Comparison of ENCODE assay signal across 10 cellular contexts in genomic region chr19:46350758-46351159, GRCh38. TPM values are rescaled to one million over a fixed set of nuclear protein-coding genes. Genes with fewer than 3 reads are reported as not detected.
A peak's percentile ranks its signal among the peaks of the same experiment; 100 is the strongest.
DNase-seq lines count a peak whose midpoint lies in the region; ATAC-seq, FAIRE-seq and TF ChIP-seq lines count a peak whose summit lies in the region.
"Had no signal": no experiment of that assay in that cellular context is flagged by ENCODE, and none has a peak within 500 bp of the region (broad histone marks: within the 10 kb centered on the region; RNA-seq: fewer than 3 reads in every experiment).

No MANE protein-coding gene starts in this region.

- intact Hi-C loops in heart left ventricle (cut with DNase I), result loop anchor here in 1 of 10 donors (10.0 kb wide), 1 partner anchor 66 kb away; no protein-coding TSS in a partner anchor
- intact Hi-C loops in Right ventricle myocardium inferior (cut with DNase I), result no loop called here
- intact Hi-C loops in activated T-helper 1 cell treated with anti-CD3 and anti-CD28 coated beads, Interleukin-12 subunit alpha, Interleukin-12 subunit beta, Interleukin-2, Interleukin-4 antibody, amounts not matched to agents 30 ng/mL and 10 ng/mL and 1 ng/mL, durations not matched to agents 14 hours and 24 hours and 36 hours (cut with micrococcal nuclease), result loop anchor here (2.0 kb wide), 1 partner anchor 20 kb away; no protein-coding TSS in a partner anchor
- intact Hi-C loops in left lung (cut with DNase I), result no loop called here

- H3K4me3 ChIP-seq in heart left ventricle (peak overlapping the region in 4 of 12 donors; percentile 0 to 25 (median 8)), left lung (no peak overlapping the region), upper lobe of left lung (peak overlapping the region in 1 of 4 donors; percentile 23)

- no peaks in the 10 kb centered on the region for H3K9me3 Mint-ChIP-seq in activated T-helper 1 cell treated with anti-CD3 and anti-CD28 coated beads, Interleukin-12 subunit alpha, Interleukin-12 subunit beta, Interleukin-2, Interleukin-4 antibody, amounts not matched to agents 30 ng/mL and 10 ng/mL and 1 ng/mL, durations not matched to agents 14 hours and 24 hours and 36 hours

- H3K27ac ChIP-seq in heart left ventricle (peak overlapping the region; percentile 11 to 87 (median 77)), left lung (peak overlapping the region; percentile 73 to 74), upper lobe of left lung (peak overlapping the region; percentile 69 to 93 (median 85))

- peak overlapping the region; percentile 94 for H3K4me3 Mint-ChIP-seq in activated T-helper 1 cell treated with anti-CD3 and anti-CD28 coated beads, Interleukin-12 subunit alpha, Interleukin-12 subunit beta, Interleukin-2, Interleukin-4 antibody, amounts not matched to agents 30 ng/mL and 10 ng/mL and 1 ng/mL, durations not matched to agents 14 hours and 24 hours and 36 hours

- 23 to 31% (median 28%) methylated on average over 8 of the region's 8 CpGs for WGBS in heart left ventricle, 4 donors
- WGBS in upper lobe of left lung, 2 donors, result 21 to 27% methylated on average over 8 of the region's 8 CpGs

- peaks cover 47% of the 10 kb centered on the region for H3K36me3 Mint-ChIP-seq in activated T-helper 1 cell treated with anti-CD3 and anti-CD28 coated beads, Interleukin-12 subunit alpha, Interleukin-12 subunit beta, Interleukin-2, Interleukin-4 antibody, amounts not matched to agents 30 ng/mL and 10 ng/mL and 1 ng/mL, durations not matched to agents 14 hours and 24 hours and 36 hours (ENCODE audit: low read depth)

- ATAC-seq in heart left ventricle (peak in 2 of 4 donors; percentile 3 to 52), Right ventricle myocardium inferior (no peak), left lung (no peak), upper lobe of left lung (ENCODE audit: low FRiP score in 2 of 2) (no peak)

- H3K9me3 ChIP-seq in heart left ventricle (no peaks in the 10 kb centered on the region), left lung (no peaks in the 10 kb centered on the region), upper lobe of left lung (no peaks in the 10 kb centered on the region)

- TF ChIP-seq POLR2A in heart left ventricle (IDR thresholded peaks at IDR 0.05) (no peak), upper lobe of left lung (IDR thresholded peaks at IDR 0.05) (no peak)

- H3K27me3 ChIP-seq in heart left ventricle, result no peaks in the 10 kb centered on the region
- no peaks in the 10 kb centered on the region for H3K27me3 ChIP-seq in left lung
- H3K27me3 ChIP-seq in upper lobe of left lung, result no peaks in the 10 kb centered on the region

- FAIRE-seq in GM19239 (lab: Jason Lieb, UNC) (no peak), RCC 7860 (lab: Jason Lieb, UNC) (no peak)

- peaks cover 62% of the 10 kb centered on the region for H3K4me1 Mint-ChIP-seq in activated T-helper 1 cell treated with anti-CD3 and anti-CD28 coated beads, Interleukin-12 subunit alpha, Interleukin-12 subunit beta, Interleukin-2, Interleukin-4 antibody, amounts not matched to agents 30 ng/mL and 10 ng/mL and 1 ng/mL, durations not matched to agents 14 hours and 24 hours and 36 hours (ENCODE audit: low read depth)

- peak overlapping the region; percentile 98 for H3K27ac Mint-ChIP-seq in activated T-helper 1 cell treated with anti-CD3 and anti-CD28 coated beads, Interleukin-12 subunit alpha, Interleukin-12 subunit beta, Interleukin-2, Interleukin-4 antibody, amounts not matched to agents 30 ng/mL and 10 ng/mL and 1 ng/mL, durations not matched to agents 14 hours and 24 hours and 36 hours

- H3K36me3 ChIP-seq in heart left ventricle (peaks cover 0 to 26% (median 17%) of the 10 kb centered on the region in 9 donors), left lung (peaks cover 0 to 31% of the 10 kb centered on the region in 2 donors), upper lobe of left lung (peaks cover 2 to 27% (median 21%) of the 10 kb centered on the region in 4 donors)

- TF ChIP-seq EP300 in upper lobe of left lung (IDR thresholded peaks at IDR 0.05), result no peak

- TF ChIP-seq CTCF in heart left ventricle (IDR thresholded peaks at IDR 0.05) (no peak), left lung (IDR thresholded peaks at IDR 0.05) (no peak), upper lobe of left lung (IDR thresholded peaks at IDR 0.05) (no peak)

- no peaks in the 10 kb centered on the region for H3K27me3 Mint-ChIP-seq in activated T-helper 1 cell treated with anti-CD3 and anti-CD28 coated beads, Interleukin-12 subunit alpha, Interleukin-12 subunit beta, Interleukin-2, Interleukin-4 antibody, amounts not matched to agents 30 ng/mL and 10 ng/mL and 1 ng/mL, durations not matched to agents 14 hours and 24 hours and 36 hours (ENCODE audit: insufficient read depth)

- H3K4me1 ChIP-seq in heart left ventricle (peaks cover 7 to 92% (median 59%) of the 10 kb centered on the region in 12 donors), left lung (peaks cover 40 to 54% of the 10 kb centered on the region in 2 donors), upper lobe of left lung (peaks cover 43 to 68% (median 57%) of the 10 kb centered on the region in 4 donors)

- DNase-seq in heart left ventricle, result peak in 2 of 5 donors; percentile 29 to 61
- DNase-seq in Right ventricle myocardium inferior (ENCODE audit: missing footprints), result no peak
- DNase-seq in activated T-helper 1 cell treated with anti-CD3 and anti-CD28 coated beads, Interleukin-12 subunit alpha, Interleukin-12 subunit beta, Interleukin-2, Interleukin-4 antibody, amounts not matched to agents 30 ng/mL and 10 ng/mL and 1 ng/mL, durations not matched to agents 14 hours and 24 hours and 36 hours (ENCODE audit: low spot score), result no peak
- no peak for DNase-seq in left lung
- peak in 1 of 2 donors; percentile 36 for DNase-seq in upper lobe of left lung
- no peak for DNase-seq in NCI-H146 treated with DMSO at 0.1 percent for 48 hours (lab: John Stamatoyannopoulos, UW; ENCODE audit: unreplicated experiment)
- DNase-seq in GM19239 (ENCODE audit: insufficient read length, low spot score), result no peak
- DNase-seq in RCC 7860 (ENCODE audit: low spot score), result no peak
- DNase-seq: NCI-H2227 treated with DMSO at 0.1 percent for 48 hours had no signal

RNA-seq across cellular contexts. Expression of gene PPP5C, which starts 3.9 kb away (rescaled TPM):
- total RNA-seq in heart left ventricle, result 100 to 1,000 TPM in 1 of 9 donors, 10 to 100 TPM in 8; 69.9 to 115 (median 77.1) TPM
- polyA plus RNA-seq in heart left ventricle, result 100 to 1,000 TPM in 1 of 2 donors, 10 to 100 TPM in 1; 64.9 to 107 TPM
- 77.3 TPM for total RNA-seq in Right ventricle myocardium inferior
- total RNA-seq in activated T-helper 1 cell treated with anti-CD3 and anti-CD28 coated beads, Interleukin-12 subunit alpha, Interleukin-12 subunit beta, Interleukin-2, Interleukin-4 antibody, amounts not matched to agents 30 ng/mL and 10 ng/mL and 1 ng/mL, durations not matched to agents 14 hours and 24 hours and 36 hours, result 160 and 173 TPM in 2 replicates
- total RNA-seq in left lung, result 10 to 100 TPM; 52.6 to 55.7 TPM
- total RNA-seq in upper lobe of left lung, result 100 to 1,000 TPM in 1 of 6 donors, 10 to 100 TPM in 5; 54.7 to 120 (median 66.0) TPM

RNA-seq across cellular contexts. Expression of gene HIF3A, which starts 53.9 kb away (rescaled TPM):
- total RNA-seq in heart left ventricle (100 to 1,000 TPM in 2 of 9 donors, 10 to 100 TPM in 7; 32.8 to 117 (median 53.3) TPM), Right ventricle myocardium inferior (73.8 TPM), left lung (10 to 100 TPM; 15.9 to 30.1 TPM), upper lobe of left lung (1,000 to 10,000 TPM in 1 of 6 donors, 100 to 1,000 TPM in 1, 10 to 100 TPM in 4; 42.3 to 1,057 (median 61.3) TPM)
- 100 to 1,000 TPM in 1 of 2 donors, 10 to 100 TPM in 1; 80.9 to 114 TPM for polyA plus RNA-seq in heart left ventricle
- total RNA-seq in activated T-helper 1 cell treated with anti-CD3 and anti-CD28 coated beads, Interleukin-12 subunit alpha, Interleukin-12 subunit beta, Interleukin-2, Interleukin-4 antibody, amounts not matched to agents 30 ng/mL and 10 ng/mL and 1 ng/mL, durations not matched to agents 14 hours and 24 hours and 36 hours, result not detected in 2 replicates
- total RNA-seq: Daoy had no signal

Comparison
In these comparisons a context has a peak if more than half of its experiments do, and no peak if none do; other contexts are left out.
1. RNA of gene HIF3A, which starts 53.9 kb away (total RNA-seq): 73.8 TPM in Right ventricle myocardium inferior (single experiment), 42.3 to 1,057 TPM in upper lobe of left lung, 32.8 to 117 TPM in heart left ventricle and 15.9 to 30.1 TPM in left lung; not detected in activated T-helper 1 cell treated with anti-CD3 and anti-CD28 coated beads, Interleukin-12 subunit alpha, Interleukin-12 subunit beta, Interleukin-2, Interleukin-4 antibody, amounts not matched to agents 30 ng/mL and 10 ng/mL and 1 ng/mL, durations not matched to agents 14 hours and 24 hours and 36 hours; every median in the first group is over 10 times any median in the second.
2. Peak in every context shown above with its lines, with median percentiles within 50 percentile points of each other: H3K27ac ChIP-seq.